Comparison of ENCODE assay signal across 8 cellular contexts in the genomic region with DNA sequence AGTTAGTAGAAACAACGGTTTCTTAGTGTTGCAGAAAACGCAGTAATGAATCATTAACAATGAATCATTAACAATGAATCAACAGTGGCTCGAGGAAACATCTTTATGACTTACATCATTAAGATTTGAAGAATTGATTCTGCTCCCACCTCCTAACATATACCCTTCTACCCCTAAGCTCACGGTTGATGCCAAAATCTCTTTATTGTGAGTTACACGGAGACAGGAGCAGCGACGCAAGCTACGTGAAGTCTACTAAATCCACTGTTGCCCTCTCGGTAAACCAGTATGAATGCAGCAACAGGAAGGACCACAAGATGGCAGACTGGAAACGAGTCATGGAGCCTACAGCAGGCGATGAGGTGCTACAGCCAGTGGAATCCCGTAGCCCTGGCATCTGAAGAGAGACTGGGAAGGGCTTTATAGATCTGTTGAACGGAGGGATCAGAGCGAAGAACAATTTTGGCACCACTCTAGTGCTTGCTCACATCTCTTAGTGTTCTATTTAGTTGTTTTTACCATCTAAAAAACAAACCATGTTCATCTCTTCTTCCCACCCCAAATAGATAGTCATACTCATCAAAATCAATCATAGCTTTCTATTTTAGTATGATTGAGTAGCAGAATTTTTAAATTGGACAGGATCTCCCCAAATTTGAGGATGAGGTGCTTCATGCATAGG.
A peak's percentile ranks its signal among the peaks of the same experiment; 100 is the strongest.
DNase-seq lines count a peak whose midpoint lies in the region; ATAC-seq, FAIRE-seq and TF ChIP-seq lines count a peak whose summit lies in the region.

No MANE protein-coding gene starts in this region.

- no peak overlapping the region for H3K4me3 Mint-ChIP-seq in T-helper 17 cell

- H3K27ac ChIP-seq in 22Rv1 (no peak overlapping the region), ascending aorta (no peak overlapping the region)

- ATAC-seq in HG02973 (IDR thresholded peaks at IDR 0.05; ENCODE audit: unreplicated experiment): peak; percentile 98
- peak; percentile 97 for ATAC-seq in T-helper 17 cell
- peak; percentile 95 for ATAC-seq in sciatic nerve

- peak; percentile 97 for TF ChIP-seq CTCF in 22Rv1 (IDR thresholded peaks at IDR 0.05)
- TF ChIP-seq CTCF in ascending aorta (IDR thresholded peaks at IDR 0.05): peak; percentile 64 to 84 (median 82)

- H3K4me1 ChIP-seq in ascending aorta: peaks cover 0 to 4% of the 10 kb centered on the region in 2 donors

- intact Hi-C loops in ascending aorta (cut with DNase I) (loop anchor here (1.0 to 5.0 kb wide), 3 partner anchors 333 to 505 kb away; a partner anchor contains a TSS), sciatic nerve (cut with DNase I) (loop anchor here (10.0 kb wide), 1 partner anchor 505 kb away; a partner anchor contains a TSS)

- H3K36me3 Mint-ChIP-seq in T-helper 17 cell (ENCODE audit: low read depth): no peaks in the 10 kb centered on the region

- no peaks in the 10 kb centered on the region for H3K9me3 ChIP-seq in T-helper 17 cell (ENCODE audit: control insufficient read depth, low read length, poor library complexity, severe bottlenecking)
- no peaks in the 10 kb centered on the region for H3K9me3 ChIP-seq in ascending aorta

- H3K27ac Mint-ChIP-seq in T-helper 17 cell: no peak overlapping the region

- peak; percentile 90 for FAIRE-seq in GM18507 (lab: Jason Lieb, UNC)

- H3K4me3 ChIP-seq in ascending aorta: peak overlapping the region in 1 of 2 donors; percentile 53

- H3K4me1 Mint-ChIP-seq in T-helper 17 cell: no peaks in the 10 kb centered on the region

- H3K27me3 Mint-ChIP-seq in T-helper 17 cell: no peaks in the 10 kb centered on the region

- DNase-seq in GM18507 (ENCODE audit: extremely low spot score, insufficient read length, low read depth) (peak; percentile 20), NCI-H1694 (lab: John Stamatoyannopoulos, UW) (peak; percentile 80), T-helper 17 cell (peak; percentile 34 to 54 (median 44)), ascending aorta (ENCODE audit: low spot score in 2 of 2) (peak; percentile 11 to 91), hepatic stellate cell (ENCODE audit: low spot score) (peak; percentile 56), sciatic nerve (ENCODE audit: low spot score) (peak; percentile 84)

- no peaks in the 10 kb centered on the region for H3K27me3 ChIP-seq in ascending aorta

- H3K36me3 ChIP-seq in ascending aorta: no peaks in the 10 kb centered on the region

Comparison
In these comparisons a context has a peak if more than half of its experiments do, and no peak if none do; other contexts are left out.
1. DNase-seq: peak in every context shown above with its lines; median percentile 84 in sciatic nerve; 80 in NCI-H1694; 56 in hepatic stellate cell; 51 in ascending aorta; 44 in T-helper 17 cell; 20 in GM18507.